Comparison of ENCODE assay signal across 24 cellular contexts in the genomic region with DNA sequence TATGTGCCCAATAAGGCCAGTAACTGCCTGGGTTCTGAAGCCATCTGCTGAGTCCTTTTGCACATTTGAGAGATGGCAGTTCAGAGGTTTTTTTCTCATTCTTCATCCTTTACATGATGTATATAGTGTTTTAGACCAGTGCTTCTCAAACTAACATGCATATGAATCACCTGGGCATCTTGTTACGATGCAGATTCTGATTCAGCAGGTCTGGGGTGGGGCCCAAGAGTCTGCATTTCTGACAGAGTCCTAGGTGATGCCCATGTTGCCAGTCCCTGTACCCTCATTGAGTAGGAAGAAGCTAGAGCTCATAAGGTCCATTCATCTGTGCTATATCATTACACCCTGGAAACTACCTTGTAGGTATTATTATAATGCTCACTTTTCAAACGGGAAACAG. TPM values are rescaled to one million over a fixed set of nuclear protein-coding genes. Genes with fewer than 3 reads are reported as not detected.
DNase-seq lines count a peak whose midpoint lies in the region; ATAC-seq, FAIRE-seq and TF ChIP-seq lines count a peak whose summit lies in the region.
"Had no signal": no experiment of that assay in that cellular context is flagged by ENCODE, and none has a peak within 500 bp of the region (broad histone marks: within the 10 kb centered on the region; RNA-seq: fewer than 3 reads in every experiment).

No MANE protein-coding gene starts in this region.

- H3K27ac ChIP-seq in CD8-positive, alpha-beta T cell (ENCODE audit: low read depth, low read length): no peak overlapping the region
- H3K27ac ChIP-seq in osteoblast (ENCODE audit: low read depth, low read length): peak overlapping the region; percentile 5
- H3K27ac ChIP-seq: BLaER1 treated with 17β-estradiol and CSF1 and Interleukin-3, amounts not matched to agents 10 nM and 100 nM; RWPE1 had no signal

- no peaks in the 10 kb centered on the region for H3K9me3 ChIP-seq in CD8-positive, alpha-beta T cell (ENCODE audit: low read length)
- no peaks in the 10 kb centered on the region for H3K9me3 ChIP-seq in osteoblast (ENCODE audit: low read depth, low read length)
- H3K9me3 ChIP-seq: BLaER1 treated with 17β-estradiol and CSF1 and Interleukin-3, amounts not matched to agents 10 nM and 100 nM; MG63 had no signal

- no peak for FAIRE-seq in bronchial epithelial cell (lab: Jason Lieb, UNC)
- FAIRE-seq: GM19239, H54 had no signal

- intact Hi-C loops in CD8-positive, alpha-beta T cell (cut with DNase I, micrococcal nuclease): loop anchor here in 1 of 2 experiments (10.0 kb wide), 1 partner anchor 977 kb away; the partner anchor contains the start of gene MTHFD2

- H2AFZ ChIP-seq in osteoblast (ENCODE audit: low read length): no peak overlapping the region

- H3K36me3 ChIP-seq in CD8-positive, alpha-beta T cell (ENCODE audit: insufficient read depth, low read length): peaks cover 29% of the 10 kb centered on the region
- H3K36me3 ChIP-seq in bronchial epithelial cell (ENCODE audit: control insufficient read depth, insufficient read depth, low read length) (peaks cover 6% of the 10 kb centered on the region), osteoblast (ENCODE audit: insufficient read depth, low read length) (peaks cover 14% of the 10 kb centered on the region)

- no peaks in the 10 kb centered on the region for H3K27me3 ChIP-seq in CD8-positive, alpha-beta T cell (ENCODE audit: insufficient read depth, low read length)
- H3K27me3 ChIP-seq in bronchial epithelial cell (ENCODE audit: control insufficient read depth, insufficient read depth, low read length) (no peaks in the 10 kb centered on the region), osteoblast (ENCODE audit: insufficient read depth, low read length) (no peaks in the 10 kb centered on the region)
- H3K27me3 ChIP-seq: BLaER1 treated with 17β-estradiol and CSF1 and Interleukin-3, amounts not matched to agents 10 nM and 100 nM; MG63 had no signal

- H3K4me3 Mint-ChIP-seq in activated T-cell treated with anti-CD3 and anti-CD28 coated beads, Interleukin-2, amount 50 U/mL, for 24 hours: no peak overlapping the region
- H3K4me3 Mint-ChIP-seq in CD8-positive, alpha-beta T cell: no peak overlapping the region

- CTCF ChIA-PET in CD8-positive, alpha-beta T cell (lab: Charles Lee): interaction anchor here (0.9 to 2.0 kb wide), 2 partner anchors 15 to 41 kb away, joined by 3 to 12 read pairs; partner anchors contain the start of gene PRADC1

- H3K4me2 ChIP-seq in osteoblast (ENCODE audit: insufficient read depth, low read length): peak overlapping the region; percentile 42
- H3K4me2 ChIP-seq: BLaER1 treated with 17β-estradiol and CSF1 and Interleukin-3, amounts not matched to agents 10 nM and 100 nM had no signal

- H3K4me1 ChIP-seq in CD8-positive, alpha-beta T cell (ENCODE audit: insufficient read depth, low read length): peaks cover 23% of the 10 kb centered on the region
- H3K4me1 ChIP-seq in osteoblast (ENCODE audit: insufficient read depth, low read length): peaks cover 25% of the 10 kb centered on the region

- H3K27ac Mint-ChIP-seq in activated T-cell treated with anti-CD3 and anti-CD28 coated beads, Interleukin-2, amount 50 U/mL, for 24 hours: peak overlapping the region; percentile 60
- peak overlapping the region; percentile 27 for H3K27ac Mint-ChIP-seq in CD8-positive, alpha-beta T cell

- H3K9me3 Mint-ChIP-seq in activated T-cell treated with anti-CD3 and anti-CD28 coated beads, Interleukin-2, amount 50 U/mL, for 24 hours: no peaks in the 10 kb centered on the region
- no peaks in the 10 kb centered on the region for H3K9me3 Mint-ChIP-seq in CD8-positive, alpha-beta T cell
- H3K9me3 Mint-ChIP-seq: CD8-positive, alpha-beta memory T cell had no signal

- no peak for TF ChIP-seq CTCF in CD8-positive, alpha-beta T cell (IDR thresholded peaks at IDR 0.05)
- TF ChIP-seq CTCF in bronchial epithelial cell (IDR thresholded peaks at IDR 0.05; ENCODE audit: insufficient read depth, low read length, severe bottlenecking) (no peak), osteoblast (IDR thresholded peaks at IDR 0.05; ENCODE audit: extremely low read depth, low read depth, low read length) (no peak)

- peaks cover 45% of the 10 kb centered on the region for H3K79me2 ChIP-seq in osteoblast (ENCODE audit: insufficient read depth, low read length)

- POLR2A ChIA-PET in CD8-positive, alpha-beta T cell (lab: Charles Lee): interaction anchor here (1.3 to 2.8 kb wide), 2 partner anchors 10 to 16 kb away, joined by 3 to 12 read pairs; partner anchors contain the start of genes CCT7 and PRADC1

- no peaks in the 10 kb centered on the region for H3K27me3 Mint-ChIP-seq in activated T-cell treated with anti-CD3 and anti-CD28 coated beads, Interleukin-2, amount 50 U/mL, for 24 hours
- no peaks in the 10 kb centered on the region for H3K27me3 Mint-ChIP-seq in CD8-positive, alpha-beta T cell (ENCODE audit: low read depth)
- H3K27me3 Mint-ChIP-seq: CD8-positive, alpha-beta memory T cell had no signal

- H3K36me3 Mint-ChIP-seq in activated T-cell treated with anti-CD3 and anti-CD28 coated beads, Interleukin-2, amount 50 U/mL, for 24 hours (ENCODE audit: low read depth): peaks cover 56% of the 10 kb centered on the region
- H3K36me3 Mint-ChIP-seq in CD8-positive, alpha-beta T cell: peaks cover 48% of the 10 kb centered on the region

- H4K20me1 ChIP-seq in osteoblast (ENCODE audit: insufficient read depth, low read length): no peaks in the 10 kb centered on the region

- no peak for DNase-seq in activated T-cell treated with anti-CD3 and anti-CD28 coated beads, Interleukin-2, amount 50 U/mL, for 24 hours
- no peak for DNase-seq in activated T-cell treated with anti-CD3 and anti-CD28 coated beads, Interleukin-2, amount 50 U/mL, for 48 hours
- DNase-seq in CD8-positive, alpha-beta T cell: no peak
- DNase-seq in bronchial epithelial cell (ENCODE audit: low read depth): peak; percentile 55
- DNase-seq in osteoblast (ENCODE audit: insufficient read length, low spot score, missing footprints): no peak
- no peak for DNase-seq in SK-N-DZ (ENCODE audit: low spot score)
- no peak for DNase-seq in Kasumi-1 (lab: John Stamatoyannopoulos, UW)
- DNase-seq: 8988T; Calu3; CD8-positive, alpha-beta memory T cell; GF-D8; Karpas-422; NCI-H1417 treated with DMSO at 0.1 percent for 48 hours; NCI-H187 treated with DMSO at 0.1 percent for 48 hours; NCI-H2107; NCI-H510A; NCI-H748 treated with DMSO at 0.1 percent for 48 hours; SHP77 treated with DMSO at 0.1 percent for 48 hours had no signal

- peaks cover 33% of the 10 kb centered on the region for H3K4me1 Mint-ChIP-seq in activated T-cell treated with anti-CD3 and anti-CD28 coated beads, Interleukin-2, amount 50 U/mL, for 24 hours (ENCODE audit: low read depth)
- H3K4me1 Mint-ChIP-seq in CD8-positive, alpha-beta T cell (ENCODE audit: low read depth): peaks cover 31% of the 10 kb centered on the region

- ATAC-seq in CD8-positive, alpha-beta T cell: no peak
- no peak for ATAC-seq in HG03025 (IDR thresholded peaks at IDR 0.05; ENCODE audit: low FRiP score, unreplicated experiment)

- H3K4me3 ChIP-seq in CD8-positive, alpha-beta T cell (ENCODE audit: low read depth, low read length): no peak overlapping the region
- H3K4me3 ChIP-seq in bronchial epithelial cell (ENCODE audit: low read depth, low read length) (no peak overlapping the region), osteoblast (ENCODE audit: insufficient read depth, low read length) (no peak overlapping the region)
- H3K4me3 ChIP-seq: BLaER1 treated with 17β-estradiol and CSF1 and Interleukin-3, amounts not matched to agents 10 nM and 100 nM; MG63 had no signal

RNA-seq across cellular contexts. Expression of gene SMYD5, which starts 3.8 kb away (rescaled TPM):
- total RNA-seq in CD8-positive, alpha-beta T cell: 10 to 100 TPM; 59.1 to 71.9 TPM
- total RNA-seq in bronchial epithelial cell (11.1 and 18.4 TPM in 2 replicates), osteoblast (16.5 and 17.4 TPM in 2 replicates)
- 34.7 and 39.5 TPM in 2 replicates for polyA plus RNA-seq in SK-N-DZ (2014; cell fraction: cytosol; rRNA removed)
- polyA plus RNA-seq in SK-N-DZ (2014; cell fraction: nucleus; rRNA removed): 48.3 and 75.5 TPM in 2 replicates

RNA-seq across cellular contexts. Expression of gene PRADC1, which starts 15.2 kb away (rescaled TPM):
- total RNA-seq in CD8-positive, alpha-beta T cell: 1 to 10 TPM; 2.4 to 3.4 TPM
- total RNA-seq in bronchial epithelial cell (5.8 and 11.5 TPM in 2 replicates), osteoblast (11.2 and 15.9 TPM in 2 replicates)
- polyA plus RNA-seq in SK-N-DZ (2014; cell fraction: cytosol; rRNA removed): 40.5 and 45.2 TPM in 2 replicates
- 33.6 and 43.1 TPM in 2 replicates for polyA plus RNA-seq in SK-N-DZ (2014; cell fraction: nucleus; rRNA removed)

RNA-seq across cellular contexts. Expression of gene NOTO, which starts 15.5 kb away (rescaled TPM):
- not detected for total RNA-seq in CD8-positive, alpha-beta T cell
- total RNA-seq in bronchial epithelial cell: not detected in 2 replicates
- total RNA-seq in osteoblast: not detected in 2 replicates
- not detected in 2 replicates for polyA plus RNA-seq in SK-N-DZ (2014; cell fraction: cytosol; rRNA removed)
- not detected in 2 replicates for polyA plus RNA-seq in SK-N-DZ (2014; cell fraction: nucleus; rRNA removed)
- total RNA-seq: Calu3; CD8-positive, alpha-beta memory T cell had no signal
- polyA plus RNA-seq: CD8-positive, alpha-beta memory T cell had no signal

RNA-seq across cellular contexts. Expression of gene CCT7, which starts 16.3 kb away (rescaled TPM):
- total RNA-seq in CD8-positive, alpha-beta T cell: 10 to 100 TPM; 93.1 to 96.3 TPM
- total RNA-seq in bronchial epithelial cell: 260 and 362 TPM in 2 replicates
- total RNA-seq in osteoblast: 180 and 200 TPM in 2 replicates
- 728 and 916 TPM in 2 replicates for polyA plus RNA-seq in SK-N-DZ (2014; cell fraction: cytosol; rRNA removed)
- 240 and 336 TPM in 2 replicates for polyA plus RNA-seq in SK-N-DZ (2014; cell fraction: nucleus; rRNA removed)
